ENCODE assay signal across 8 cellular contexts in the genomic region with DNA sequence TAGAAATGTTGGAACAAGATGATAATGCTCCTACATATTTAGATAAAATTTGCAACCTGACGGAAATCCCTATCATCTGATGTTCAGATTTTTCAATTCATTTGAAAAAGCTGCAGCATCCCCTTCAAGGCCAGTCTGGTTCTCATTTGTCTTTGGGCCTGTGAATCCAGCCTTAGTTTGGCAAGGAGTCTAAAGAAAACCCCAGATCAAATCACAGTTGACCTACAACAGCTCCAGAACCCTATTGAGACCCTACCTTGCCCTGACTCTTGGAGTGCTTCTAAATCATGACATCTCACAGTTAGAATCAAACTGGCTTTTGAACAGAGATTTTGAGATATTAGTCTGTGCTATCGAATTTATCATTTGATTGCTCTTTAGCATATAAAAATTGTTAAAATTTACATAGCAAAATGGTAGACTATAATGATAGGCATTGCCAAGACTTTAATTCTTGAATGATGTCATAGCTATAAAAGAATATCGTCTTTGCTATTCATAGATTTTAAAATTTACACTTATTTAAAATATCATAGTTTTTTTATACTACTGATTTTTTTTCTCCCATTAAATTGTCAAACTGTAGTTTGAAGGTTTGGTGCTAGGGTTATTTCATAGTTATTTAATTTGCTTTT. TPM values are rescaled to one million over a fixed set of nuclear protein-coding genes. Genes with fewer than 3 reads are reported as not detected.
A peak's percentile ranks its signal among the peaks of the same experiment; 100 is the strongest.
DNase-seq lines count a peak whose midpoint lies in the region; ATAC-seq, FAIRE-seq and TF ChIP-seq lines count a peak whose summit lies in the region.

No MANE protein-coding gene starts in this region.

- H3K27me3 ChIP-seq in astrocyte (ENCODE audit: insufficient read depth, low read length), result no peaks in the 10 kb centered on the region
- no peaks in the 10 kb centered on the region for H3K27me3 ChIP-seq in right lobe of liver
- H3K27me3 ChIP-seq in tibial nerve, result no peaks in the 10 kb centered on the region

- WGBS in right lobe of liver (ENCODE audit: insufficient coverage, low coverage, low lambda C conversion rate, missing lambda C conversion rate), result 14% methylated on average over 3 of the region's 3 CpGs
- 34 to 45% methylated on average over 3 of the region's 3 CpGs for WGBS in tibial nerve, 2 donors

- no peak for TF ChIP-seq POLR2A in right lobe of liver (IDR thresholded peaks at IDR 0.05)
- no peak for TF ChIP-seq POLR2A in tibial nerve (IDR thresholded peaks at IDR 0.05)

- H3K4me3 ChIP-seq in astrocyte (ENCODE audit: insufficient read depth, low read depth, low read length) (peak overlapping the region; percentile 92), right lobe of liver (peak overlapping the region; percentile 56 to 86 (median 78)), tibial nerve (peak overlapping the region; percentile 80 to 98 (median 85))

- peaks cover 30% of the 10 kb centered on the region for H3K4me1 ChIP-seq in astrocyte (ENCODE audit: insufficient read depth, low read length)
- H3K4me1 ChIP-seq in right lobe of liver, result peaks cover 0 to 47% (median 22%) of the 10 kb centered on the region in 4 donors
- H3K4me1 ChIP-seq in tibial nerve, result peaks cover 0 to 64% (median 41%) of the 10 kb centered on the region in 4 donors

- peaks cover 58% of the 10 kb centered on the region for H3K4me1 Mint-ChIP-seq in activated T-cell treated with anti-CD3 and anti-CD28 coated beads, Interleukin-2, amount 50 U/mL, for 24 hours (ENCODE audit: low read depth)
- H3K4me1 Mint-ChIP-seq in astrocyte (ENCODE audit: low read depth, unreplicated experiment), result peaks cover 15% of the 10 kb centered on the region

- peak overlapping the region; percentile 95 for H3K27ac Mint-ChIP-seq in activated T-cell treated with anti-CD3 and anti-CD28 coated beads, Interleukin-2, amount 50 U/mL, for 24 hours
- peak overlapping the region; percentile 3 for H3K27ac Mint-ChIP-seq in astrocyte (ENCODE audit: unreplicated experiment)

- H4K20me1 ChIP-seq in astrocyte (ENCODE audit: insufficient read depth, low read length), result peaks cover 50% of the 10 kb centered on the region

- H3K4me2 ChIP-seq in astrocyte (ENCODE audit: low read length), result peak overlapping the region; percentile 100

- TF ChIP-seq CTCF in astrocyte (IDR thresholded peaks at IDR 0.05; ENCODE audit: insufficient read depth, low read depth, low read length) (no peak), right lobe of liver (IDR thresholded peaks at IDR 0.05) (no peak), tibial nerve (IDR thresholded peaks at IDR 0.05) (no peak)

- H3K9me3 ChIP-seq in astrocyte (ENCODE audit: insufficient read depth, low read depth, low read length) (no peaks in the 10 kb centered on the region), right lobe of liver (no peaks in the 10 kb centered on the region), tibial nerve (no peaks in the 10 kb centered on the region)

- peak overlapping the region; percentile 97 for H3K4me3 Mint-ChIP-seq in activated T-cell treated with anti-CD3 and anti-CD28 coated beads, Interleukin-2, amount 50 U/mL, for 24 hours
- peak overlapping the region; percentile 98 for H3K4me3 Mint-ChIP-seq in astrocyte (ENCODE audit: unreplicated experiment)

- H3K9me3 Mint-ChIP-seq in activated T-cell treated with anti-CD3 and anti-CD28 coated beads, Interleukin-2, amount 50 U/mL, for 24 hours, result no peaks in the 10 kb centered on the region
- H3K9me3 Mint-ChIP-seq in astrocyte (ENCODE audit: unreplicated experiment), result no peaks in the 10 kb centered on the region

- peak overlapping the region; percentile 86 for H3K9ac ChIP-seq in astrocyte (ENCODE audit: low read length)

- no peak for FAIRE-seq in astrocyte (lab: Jason Lieb, UNC)

- H3K27me3 Mint-ChIP-seq in activated T-cell treated with anti-CD3 and anti-CD28 coated beads, Interleukin-2, amount 50 U/mL, for 24 hours, result no peaks in the 10 kb centered on the region
- H3K27me3 Mint-ChIP-seq in astrocyte (ENCODE audit: low read depth, unreplicated experiment), result no peaks in the 10 kb centered on the region

- H3K27ac ChIP-seq in astrocyte (ENCODE audit: low read depth, low read length) (no peak overlapping the region), right lobe of liver (peak overlapping the region; percentile 98 to 99 (median 99)), tibial nerve (peak overlapping the region in 3 of 4 donors; percentile 98 to 99 (median 99))

- no peak overlapping the region for H2AFZ ChIP-seq in astrocyte (ENCODE audit: low read depth, low read length)

- TF ChIP-seq EP300 in tibial nerve (IDR thresholded peaks at IDR 0.05), result no peak

- ATAC-seq in right lobe of liver, result no peak
- no peak for ATAC-seq in GM19467 (IDR thresholded peaks at IDR 0.05; ENCODE audit: unreplicated experiment)
- no peak for ATAC-seq in HG02970 (IDR thresholded peaks at IDR 0.05; ENCODE audit: low FRiP score, unreplicated experiment)

- intact Hi-C loops in right lobe of liver (cut with DNase I), result no loop called here

- no peaks in the 10 kb centered on the region for H3K36me3 ChIP-seq in astrocyte (ENCODE audit: insufficient read depth, low read length)
- H3K36me3 ChIP-seq in right lobe of liver, result no peaks in the 10 kb centered on the region
- H3K36me3 ChIP-seq in tibial nerve, result no peaks in the 10 kb centered on the region

- DNase-seq in activated T-cell treated with anti-CD3 and anti-CD28 coated beads, Interleukin-2, amount 50 U/mL, for 24 hours, result no peak
- DNase-seq in activated T-cell treated with anti-CD3 and anti-CD28 coated beads, Interleukin-2, amount 50 U/mL, for 48 hours, result no peak
- DNase-seq in astrocyte (ENCODE audit: low read depth), result no peak
- DNase-seq in right lobe of liver, result no peak
- no peak for DNase-seq in tibial nerve (ENCODE audit: low spot score in 2 of 2)
- no peak for DNase-seq in occipital lobe (lab: John Stamatoyannopoulos, UW)

- peaks cover 36% of the 10 kb centered on the region for H3K79me2 ChIP-seq in astrocyte (ENCODE audit: insufficient read depth, low read length)

- H3K36me3 Mint-ChIP-seq in activated T-cell treated with anti-CD3 and anti-CD28 coated beads, Interleukin-2, amount 50 U/mL, for 24 hours (ENCODE audit: low read depth), result peaks cover 28% of the 10 kb centered on the region
- no peaks in the 10 kb centered on the region for H3K36me3 Mint-ChIP-seq in astrocyte (ENCODE audit: low read depth, unreplicated experiment)

RNA-seq across cellular contexts. Expression of a gene that starts 2.2 kb away (rescaled TPM):
- 13.2 and 14.6 TPM in 2 replicates for total RNA-seq in astrocyte
- total RNA-seq in right lobe of liver, result 10 to 100 TPM; 28.5 to 57.2 (median 33.3) TPM
- total RNA-seq in tibial nerve, result 10 to 100 TPM; 38.5 to 48.0 (median 41.7) TPM
- 34.5 TPM for total RNA-seq in occipital lobe
